1 cellular context compared by ENCODE assay signal in the genomic region with DNA sequence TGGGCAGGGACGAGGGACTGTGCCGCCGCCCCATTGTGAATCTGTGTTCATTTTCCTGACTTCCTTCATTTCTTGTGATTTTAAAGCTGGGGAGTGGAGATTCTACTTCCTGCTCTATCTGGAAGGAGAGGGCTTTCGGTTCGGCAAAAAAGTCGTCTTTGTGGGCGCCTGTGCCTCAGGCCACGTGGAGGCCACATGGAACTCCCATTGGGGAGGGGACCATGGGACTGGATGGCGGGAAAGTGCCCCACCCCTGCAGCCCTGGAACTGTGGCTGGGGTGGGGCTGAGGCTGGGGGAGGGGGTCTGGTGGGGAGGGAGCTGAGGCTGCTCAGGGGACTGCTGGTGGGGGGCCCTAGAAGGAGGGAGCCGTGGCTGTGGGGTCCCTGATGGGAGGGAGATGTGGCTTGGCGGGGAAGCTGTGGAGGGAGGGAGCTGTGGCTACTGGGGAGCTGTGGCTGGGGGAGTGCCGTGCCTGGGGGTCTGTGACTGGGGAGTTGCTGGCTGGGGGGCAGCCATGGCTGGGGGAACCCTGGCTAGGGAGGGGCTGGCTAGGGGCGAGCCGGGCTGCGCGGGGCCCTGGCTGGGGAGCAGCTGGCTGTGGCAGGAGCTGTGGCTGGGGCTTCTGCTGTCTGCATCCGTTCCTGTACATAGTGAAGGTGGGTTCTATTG.
TF ChIP-seq lines count a peak whose summit lies in the region.

No MANE protein-coding gene starts in this region.

TF ChIP-seq in GM23338, 12 proteins besides CTCF, POLR2A, EP300 and RAD21 (continued from another document):
- TF ChIP-seq, protein P1, sequence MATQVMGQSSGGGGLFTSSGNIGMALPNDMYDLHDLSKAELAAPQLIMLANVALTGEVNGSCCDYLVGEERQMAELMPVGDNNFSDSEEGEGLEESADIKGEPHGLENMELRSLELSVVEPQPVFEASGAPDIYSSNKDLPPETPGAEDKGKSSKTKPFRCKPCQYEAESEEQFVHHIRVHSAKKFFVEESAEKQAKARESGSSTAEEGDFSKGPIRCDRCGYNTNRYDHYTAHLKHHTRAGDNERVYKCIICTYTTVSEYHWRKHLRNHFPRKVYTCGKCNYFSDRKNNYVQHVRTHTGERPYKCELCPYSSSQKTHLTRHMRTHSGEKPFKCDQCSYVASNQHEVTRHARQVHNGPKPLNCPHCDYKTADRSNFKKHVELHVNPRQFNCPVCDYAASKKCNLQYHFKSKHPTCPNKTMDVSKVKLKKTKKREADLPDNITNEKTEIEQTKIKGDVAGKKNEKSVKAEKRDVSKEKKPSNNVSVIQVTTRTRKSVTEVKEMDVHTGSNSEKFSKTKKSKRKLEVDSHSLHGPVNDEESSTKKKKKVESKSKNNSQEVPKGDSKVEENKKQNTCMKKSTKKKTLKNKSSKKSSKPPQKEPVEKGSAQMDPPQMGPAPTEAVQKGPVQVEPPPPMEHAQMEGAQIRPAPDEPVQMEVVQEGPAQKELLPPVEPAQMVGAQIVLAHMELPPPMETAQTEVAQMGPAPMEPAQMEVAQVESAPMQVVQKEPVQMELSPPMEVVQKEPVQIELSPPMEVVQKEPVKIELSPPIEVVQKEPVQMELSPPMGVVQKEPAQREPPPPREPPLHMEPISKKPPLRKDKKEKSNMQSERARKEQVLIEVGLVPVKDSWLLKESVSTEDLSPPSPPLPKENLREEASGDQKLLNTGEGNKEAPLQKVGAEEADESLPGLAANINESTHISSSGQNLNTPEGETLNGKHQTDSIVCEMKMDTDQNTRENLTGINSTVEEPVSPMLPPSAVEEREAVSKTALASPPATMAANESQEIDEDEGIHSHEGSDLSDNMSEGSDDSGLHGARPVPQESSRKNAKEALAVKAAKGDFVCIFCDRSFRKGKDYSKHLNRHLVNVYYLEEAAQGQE (IDR thresholded peaks at IDR 0.05; ENCODE audit: unreplicated experiment), result no peak
- TF ChIP-seq CREB1 (CRISPR knock-in tag; IDR thresholded peaks at IDR 0.05; ENCODE audit: low read depth) (no peak), STAT1 (IDR thresholded peaks at IDR 0.05; ENCODE audit: unreplicated experiment) (no peak), POLR2AphosphoS5 (IDR thresholded peaks at IDR 0.05; ENCODE audit: low read depth) (no peak), EZH2phosphoT487 (IDR thresholded peaks at IDR 0.05; ENCODE audit: unreplicated experiment) (no peak), JUNB (IDR thresholded peaks at IDR 0.05; ENCODE audit: unreplicated experiment) (no peak)
- TF ChIP-seq, protein P2, sequence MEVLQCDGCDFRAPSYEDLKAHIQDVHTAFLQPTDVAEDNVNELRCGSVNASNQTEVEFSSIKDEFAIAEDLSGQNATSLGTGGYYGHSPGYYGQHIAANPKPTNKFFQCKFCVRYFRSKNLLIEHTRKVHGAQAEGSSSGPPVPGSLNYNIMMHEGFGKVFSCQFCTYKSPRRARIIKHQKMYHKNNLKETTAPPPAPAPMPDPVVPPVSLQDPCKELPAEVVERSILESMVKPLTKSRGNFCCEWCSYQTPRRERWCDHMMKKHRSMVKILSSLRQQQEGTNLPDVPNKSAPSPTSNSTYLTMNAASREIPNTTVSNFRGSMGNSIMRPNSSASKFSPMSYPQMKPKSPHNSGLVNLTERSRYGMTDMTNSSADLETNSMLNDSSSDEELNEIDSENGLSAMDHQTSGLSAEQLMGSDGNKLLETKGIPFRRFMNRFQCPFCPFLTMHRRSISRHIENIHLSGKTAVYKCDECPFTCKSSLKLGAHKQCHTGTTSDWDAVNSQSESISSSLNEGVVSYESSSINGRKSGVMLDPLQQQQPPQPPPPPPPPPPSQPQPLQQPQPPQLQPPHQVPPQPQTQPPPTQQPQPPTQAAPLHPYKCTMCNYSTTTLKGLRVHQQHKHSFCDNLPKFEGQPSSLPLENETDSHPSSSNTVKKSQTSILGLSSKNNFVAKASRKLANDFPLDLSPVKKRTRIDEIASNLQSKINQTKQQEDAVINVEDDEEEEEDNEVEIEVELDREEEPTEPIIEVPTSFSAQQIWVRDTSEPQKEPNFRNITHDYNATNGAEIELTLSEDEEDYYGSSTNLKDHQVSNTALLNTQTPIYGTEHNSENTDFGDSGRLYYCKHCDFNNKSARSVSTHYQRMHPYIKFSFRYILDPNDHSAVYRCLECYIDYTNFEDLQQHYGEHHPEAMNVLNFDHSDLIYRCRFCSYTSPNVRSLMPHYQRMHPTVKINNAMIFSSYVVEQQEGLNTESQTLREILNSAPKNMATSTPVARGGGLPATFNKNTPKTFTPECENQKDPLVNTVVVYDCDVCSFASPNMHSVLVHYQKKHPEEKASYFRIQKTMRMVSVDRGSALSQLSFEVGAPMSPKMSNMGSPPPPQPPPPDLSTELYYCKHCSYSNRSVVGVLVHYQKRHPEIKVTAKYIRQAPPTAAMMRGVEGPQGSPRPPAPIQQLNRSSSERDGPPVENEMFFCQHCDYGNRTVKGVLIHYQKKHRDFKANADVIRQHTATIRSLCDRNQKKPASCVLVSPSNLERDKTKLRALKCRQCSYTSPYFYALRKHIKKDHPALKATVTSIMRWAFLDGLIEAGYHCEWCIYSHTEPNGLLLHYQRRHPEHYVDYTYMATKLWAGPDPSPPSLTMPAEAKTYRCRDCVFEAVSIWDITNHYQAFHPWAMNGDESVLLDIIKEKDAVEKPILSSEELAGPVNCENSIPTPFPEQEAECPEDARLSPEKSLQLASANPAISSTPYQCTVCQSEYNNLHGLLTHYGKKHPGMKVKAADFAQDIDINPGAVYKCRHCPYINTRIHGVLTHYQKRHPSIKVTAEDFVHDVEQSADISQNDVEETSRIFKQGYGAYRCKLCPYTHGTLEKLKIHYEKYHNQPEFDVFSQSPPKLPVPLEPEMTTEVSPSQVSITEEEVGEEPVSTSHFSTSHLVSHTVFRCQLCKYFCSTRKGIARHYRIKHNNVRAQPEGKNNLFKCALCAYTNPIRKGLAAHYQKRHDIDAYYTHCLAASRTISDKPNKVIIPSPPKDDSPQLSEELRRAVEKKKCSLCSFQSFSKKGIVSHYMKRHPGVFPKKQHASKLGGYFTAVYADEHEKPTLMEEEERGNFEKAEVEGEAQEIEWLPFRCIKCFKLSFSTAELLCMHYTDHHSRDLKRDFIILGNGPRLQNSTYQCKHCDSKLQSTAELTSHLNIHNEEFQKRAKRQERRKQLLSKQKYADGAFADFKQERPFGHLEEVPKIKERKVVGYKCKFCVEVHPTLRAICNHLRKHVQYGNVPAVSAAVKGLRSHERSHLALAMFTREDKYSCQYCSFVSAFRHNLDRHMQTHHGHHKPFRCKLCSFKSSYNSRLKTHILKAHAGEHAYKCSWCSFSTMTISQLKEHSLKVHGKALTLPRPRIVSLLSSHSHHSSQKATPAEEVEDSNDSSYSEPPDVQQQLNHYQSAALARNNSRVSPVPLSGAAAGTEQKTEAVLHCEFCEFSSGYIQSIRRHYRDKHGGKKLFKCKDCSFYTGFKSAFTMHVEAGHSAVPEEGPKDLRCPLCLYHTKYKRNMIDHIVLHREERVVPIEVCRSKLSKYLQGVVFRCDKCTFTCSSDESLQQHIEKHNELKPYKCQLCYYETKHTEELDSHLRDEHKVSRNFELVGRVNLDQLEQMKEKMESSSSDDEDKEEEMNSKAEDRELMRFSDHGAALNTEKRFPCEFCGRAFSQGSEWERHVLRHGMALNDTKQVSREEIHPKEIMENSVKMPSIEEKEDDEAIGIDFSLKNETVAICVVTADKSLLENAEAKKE (CRISPR knock-in tag; IDR thresholded peaks at IDR 0.05), result no peak
TF ChIP-seq in GM23338: peak in this region for 0.
